In genomic region chr2:64405476-64406406, GRCh38 we compare ENCODE assay signal across 11 cellular contexts. TPM values are rescaled to one million over a fixed set of nuclear protein-coding genes. Genes with fewer than 3 reads are reported as not detected.
DNase-seq lines count a peak whose midpoint lies in the region; FAIRE-seq and TF ChIP-seq lines count a peak whose summit lies in the region.
"Had no signal": no experiment of that assay in that cellular context is flagged by ENCODE, and none has a peak within 500 bp of the region (broad histone marks: within the 10 kb centered on the region; RNA-seq: fewer than 3 reads in every experiment).

No MANE protein-coding gene starts in this region.

- no peak overlapping the region for H3K4me3 Mint-ChIP-seq in osteocyte (ENCODE audit: unreplicated experiment)
- H3K4me3 Mint-ChIP-seq: activated naive CD8-positive, alpha-beta T cell treated with anti-CD3 and anti-CD28 coated beads, Interleukin-2, amount 50 U/mL, for 24 hours had no signal

- H3K4me1 Mint-ChIP-seq in osteocyte (ENCODE audit: unreplicated experiment), result peaks cover 22% of the 10 kb centered on the region
- H3K4me1 Mint-ChIP-seq: activated naive CD8-positive, alpha-beta T cell treated with anti-CD3 and anti-CD28 coated beads, Interleukin-2, amount 50 U/mL, for 24 hours had no signal

- H3K27me3 Mint-ChIP-seq in osteocyte (ENCODE audit: unreplicated experiment), result peaks cover 15% of the 10 kb centered on the region
- H3K27me3 Mint-ChIP-seq: activated naive CD8-positive, alpha-beta T cell treated with anti-CD3 and anti-CD28 coated beads, Interleukin-2, amount 50 U/mL, for 24 hours had no signal

- peak overlapping the region; percentile 75 for H3K27ac ChIP-seq in C4-2B

- no peaks in the 10 kb centered on the region for H3K36me3 Mint-ChIP-seq in osteocyte (ENCODE audit: unreplicated experiment)

- DNase-seq in OCI-M1 (lab: John Stamatoyannopoulos, UW) (peak; percentile 55), fibroblast of peridontal ligament (ENCODE audit: extremely low read depth) (peak; percentile 78), osteocyte (ENCODE audit: extremely low spot score, unreplicated experiment) (peak; percentile 42), HTR-8/SVneo (ENCODE audit: insufficient read length, low spot score) (no peak), cerebellar nuclear complex (lab: John Stamatoyannopoulos, UW) (no peak), SIG-M5 (lab: John Stamatoyannopoulos, UW) (no peak)
- no peak for DNase-seq in activated CD8-positive, alpha-beta memory T cell treated with anti-CD3 and anti-CD28 coated beads, Interleukin-2, amount 50 U/mL, for 4 hours
- DNase-seq: activated naive CD8-positive, alpha-beta T cell treated with anti-CD3 and anti-CD28 coated beads, Interleukin-2, amount 50 U/mL, for 24 hours had no signal

- no peaks in the 10 kb centered on the region for H3K9me3 Mint-ChIP-seq in osteocyte (ENCODE audit: unreplicated experiment)
- H3K9me3 Mint-ChIP-seq: activated naive CD8-positive, alpha-beta T cell treated with anti-CD3 and anti-CD28 coated beads, Interleukin-2, amount 50 U/mL, for 24 hours had no signal

- TF ChIP-seq CTCF in C4-2B (conservative IDR thresholded peaks at IDR 0.05), result no peak
- no peak for TF ChIP-seq CTCF in osteocyte (IDR thresholded peaks at IDR 0.05)

- H3K27ac Mint-ChIP-seq in osteocyte (ENCODE audit: unreplicated experiment), result no peak overlapping the region
- H3K27ac Mint-ChIP-seq: activated naive CD8-positive, alpha-beta T cell treated with anti-CD3 and anti-CD28 coated beads, Interleukin-2, amount 50 U/mL, for 24 hours had no signal

- FAIRE-seq in HTR-8/SVneo (lab: Jason Lieb, UNC), result no peak
- FAIRE-seq: D721Med, TTC549 had no signal

RNA-seq across cellular contexts. Expression of gene LGALSL, which starts 48.2 kb away (rescaled TPM):
- 7.4 and 9.5 TPM in 2 replicates for total RNA-seq in osteocyte

Comparison
In these comparisons a context has a peak if more than half of its experiments do, and no peak if none do; other contexts are left out.
1. DNase-seq: peak in OCI-M1 (single experiment), fibroblast of peridontal ligament (single experiment) and osteocyte (single experiment); none in HTR-8/SVneo (single experiment), cerebellar nuclear complex (0 of 2), activated CD8-positive, alpha-beta memory T cell treated with anti-CD3 and anti-CD28 coated beads, Interleukin-2, amount 50 U/mL, for 4 hours (single experiment) and SIG-M5 (single experiment).